33 cellular contexts compared by ENCODE assay signal in genomic region chr11:71430166-71430565, GRCh38.
"Had no signal": no experiment of that assay in that cellular context is flagged by ENCODE, and none has a peak within 500 bp of the region (broad histone marks: within the 10 kb centered on the region; RNA-seq: fewer than 3 reads in every experiment).

No MANE protein-coding gene starts in this region.

- ATAC-seq: activated CD4-positive, alpha-beta T cell treated with anti-CD3 and anti-CD28 coated beads for 36 hours; activated naive CD8-positive, alpha-beta T cell treated with anti-CD3 and anti-CD28 coated beads, Interleukin-2, amount 50 U/mL, for 24 hours; activated T-cell treated with anti-CD3 and anti-CD28 coated beads, Interleukin-2, amount 50 U/mL, for 72 hours; esophagus mucosa; T-helper 17 cell had no signal

- H3K4me3 ChIP-seq: adrenal gland, ascending aorta, breast epithelium, cardiac muscle cell, coronary artery, dorsolateral prefrontal cortex had no signal

- H3K27ac ChIP-seq: ascending aorta, cardiac muscle cell had no signal

- H3K4me3 Mint-ChIP-seq: activated CD4-positive, alpha-beta memory T cell treated with anti-CD3 and anti-CD28 coated beads, Interleukin-2, amount 10 ng/mL, durations not matched to agents 7 days and 5 days; activated CD4-positive, alpha-beta T cell treated with anti-CD3 and anti-CD28 coated beads for 36 hours; activated CD4-positive, alpha-beta T cell treated with anti-CD3 and anti-CD28 coated beads, Interleukin-2, amount 10 ng/mL, durations not matched to agents 7 days and 5 days; activated naive CD4-positive, alpha-beta T cell treated with anti-CD3 and anti-CD28 coated beads for 36 hours; activated naive CD4-positive, alpha-beta T cell treated with anti-CD3 and anti-CD28 coated beads, Interleukin-2, amount 50 U/mL, for 24 hours; activated naive CD8-positive, alpha-beta T cell treated with anti-CD3 and anti-CD28 coated beads for 36 hours; activated naive CD8-positive, alpha-beta T cell treated with anti-CD3 and anti-CD28 coated beads, Interleukin-2, amount 50 U/mL, for 24 hours; activated T-cell treated with anti-CD3 and anti-CD28 coated beads, Interleukin-2, amount 50 U/mL, for 24 hours; activated T-cell treated with anti-CD3 and anti-CD28 coated beads, Interleukin-2, amount 50 U/mL, for 72 hours; brain; central memory CD8-positive, alpha-beta T cell; dendritic cell treated with granulocyte-macrophage colony-stimulating factor and Interleukin-4, amounts not matched to agents 40 ng/mL and 50 ng/mL, for 4 days; endodermal cell; T-helper 17 cell; T-helper 2 cell treated with Interferon-gamma antibody and Interleukin-4, amounts not matched to agents 5 μg/mL and 100 μg/mL, for 36 hours had no signal

- H3K36me3 ChIP-seq: breast epithelium had no signal

- H3K4me1 Mint-ChIP-seq: activated naive CD4-positive, alpha-beta T cell treated with anti-CD3 and anti-CD28 coated beads, Interleukin-2, amount 50 U/mL, for 24 hours; endodermal cell had no signal

- H3K4me1 ChIP-seq: ascending aorta, breast epithelium had no signal

- H3K9me3 Mint-ChIP-seq: activated CD4-positive, alpha-beta memory T cell treated with anti-CD3 and anti-CD28 coated beads, Interleukin-2, amount 10 ng/mL, durations not matched to agents 7 days and 5 days; activated CD4-positive, alpha-beta T cell treated with anti-CD3 and anti-CD28 coated beads, Interleukin-2, amount 10 ng/mL, durations not matched to agents 7 days and 5 days; activated naive CD4-positive, alpha-beta T cell treated with anti-CD3 and anti-CD28 coated beads for 36 hours; activated naive CD4-positive, alpha-beta T cell treated with anti-CD3 and anti-CD28 coated beads, Interleukin-2, amount 50 U/mL, for 24 hours; activated naive CD8-positive, alpha-beta T cell treated with anti-CD3 and anti-CD28 coated beads for 36 hours; activated naive CD8-positive, alpha-beta T cell treated with anti-CD3 and anti-CD28 coated beads, Interleukin-2, amount 50 U/mL, for 24 hours; activated T-cell treated with anti-CD3 and anti-CD28 coated beads, Interleukin-2, amount 50 U/mL, for 24 hours; activated T-cell treated with anti-CD3 and anti-CD28 coated beads, Interleukin-2, amount 50 U/mL, for 72 hours; central memory CD8-positive, alpha-beta T cell; dendritic cell treated with granulocyte-macrophage colony-stimulating factor and Interleukin-4, amounts not matched to agents 40 ng/mL and 50 ng/mL, for 4 days; T-helper 2 cell treated with Interferon-gamma antibody and Interleukin-4, amounts not matched to agents 5 μg/mL and 100 μg/mL, for 36 hours had no signal

- H3K36me3 Mint-ChIP-seq: activated naive CD4-positive, alpha-beta T cell treated with anti-CD3 and anti-CD28 coated beads, Interleukin-2, amount 50 U/mL, for 24 hours had no signal

- H3K27me3 Mint-ChIP-seq: activated CD4-positive, alpha-beta memory T cell treated with anti-CD3 and anti-CD28 coated beads, Interleukin-2, amount 10 ng/mL, durations not matched to agents 7 days and 5 days; activated CD4-positive, alpha-beta T cell treated with anti-CD3 and anti-CD28 coated beads for 36 hours; activated CD4-positive, alpha-beta T cell treated with anti-CD3 and anti-CD28 coated beads, Interleukin-2, amount 10 ng/mL, durations not matched to agents 7 days and 5 days; activated naive CD4-positive, alpha-beta T cell treated with anti-CD3 and anti-CD28 coated beads, Interleukin-2, amount 50 U/mL, for 24 hours; activated naive CD8-positive, alpha-beta T cell treated with anti-CD3 and anti-CD28 coated beads for 36 hours; activated T-cell treated with anti-CD3 and anti-CD28 coated beads, Interleukin-2, amount 50 U/mL, for 24 hours; brain; central memory CD8-positive, alpha-beta T cell; T-helper 17 cell had no signal

- H3K27me3 ChIP-seq: adrenal gland, ascending aorta, breast epithelium, cardiac muscle cell, dorsolateral prefrontal cortex had no signal

- H3K27ac Mint-ChIP-seq: activated CD4-positive, alpha-beta memory T cell treated with anti-CD3 and anti-CD28 coated beads, Interleukin-2, amount 10 ng/mL, durations not matched to agents 7 days and 5 days; activated CD4-positive, alpha-beta T cell treated with anti-CD3 and anti-CD28 coated beads for 36 hours; activated CD4-positive, alpha-beta T cell treated with anti-CD3 and anti-CD28 coated beads, Interleukin-2, amount 10 ng/mL, durations not matched to agents 7 days and 5 days; activated naive CD4-positive, alpha-beta T cell treated with anti-CD3 and anti-CD28 coated beads for 36 hours; activated naive CD4-positive, alpha-beta T cell treated with anti-CD3 and anti-CD28 coated beads, Interleukin-2, amount 50 U/mL, for 24 hours; activated naive CD8-positive, alpha-beta T cell treated with anti-CD3 and anti-CD28 coated beads for 36 hours; activated naive CD8-positive, alpha-beta T cell treated with anti-CD3 and anti-CD28 coated beads, Interleukin-2, amount 50 U/mL, for 24 hours; activated T-cell treated with anti-CD3 and anti-CD28 coated beads, Interleukin-2, amount 50 U/mL, for 24 hours; activated T-cell treated with anti-CD3 and anti-CD28 coated beads, Interleukin-2, amount 50 U/mL, for 72 hours; brain; dendritic cell treated with granulocyte-macrophage colony-stimulating factor and Interleukin-4, amounts not matched to agents 40 ng/mL and 50 ng/mL, for 4 days; endodermal cell; T-helper 17 cell; T-helper 2 cell treated with Interferon-gamma antibody and Interleukin-4, amounts not matched to agents 5 μg/mL and 100 μg/mL, for 36 hours had no signal

- H3K9me3 ChIP-seq: adrenal gland, ascending aorta, breast epithelium had no signal

- DNase-seq: activated CD4-positive, alpha-beta memory T cell treated with anti-CD3 and anti-CD28 coated beads, Interleukin-2, amount 10 ng/mL, durations not matched to agents 7 days and 5 days; activated CD4-positive, alpha-beta T cell treated with anti-CD3 and anti-CD28 coated beads for 36 hours; activated CD4-positive, alpha-beta T cell treated with anti-CD3 and anti-CD28 coated beads, Interleukin-2, amount 10 ng/mL, durations not matched to agents 7 days and 5 days; activated CD4-positive, alpha-beta T cell treated with anti-CD3 and anti-CD28 coated beads, Interleukin-2, amount 50 U/mL, for 4 hours; activated CD4-positive, CD25-positive, alpha-beta regulatory T cell; activated CD4-positive, CD25-positive, alpha-beta regulatory T cell treated with anti-CD3 and anti-CD28 coated beads, Interleukin-2, amount 50 U/mL, for 72 hours; activated CD8-positive, alpha-beta memory T cell treated with anti-CD3 and anti-CD28 coated beads, Interleukin-2, amount 50 U/mL, for 48 hours; activated naive CD4-positive, alpha-beta T cell treated with anti-CD3 and anti-CD28 coated beads for 36 hours; activated naive CD8-positive, alpha-beta T cell treated with anti-CD3 and anti-CD28 coated beads for 36 hours; activated naive CD8-positive, alpha-beta T cell treated with anti-CD3 and anti-CD28 coated beads, Interleukin-2, amount 50 U/mL, for 24 hours; activated T-cell treated with anti-CD3 and anti-CD28 coated beads for 4 hours; activated T-cell treated with anti-CD3 and anti-CD28 coated beads, Interleukin-2, amount 50 U/mL, for 24 hours; activated T-cell treated with anti-CD3 and anti-CD28 coated beads, Interleukin-2, amount 50 U/mL, for 72 hours; adrenal gland; amygdala; effector memory CD4-positive, alpha-beta T cell; endodermal cell; foreskin fibroblast; T-helper 1 cell; T-helper 17 cell; T1000 had no signal

- FAIRE-seq: frontal cortex had no signal
